Comparison of ENCODE assay signal across 1 cellular context in the genomic region with DNA sequence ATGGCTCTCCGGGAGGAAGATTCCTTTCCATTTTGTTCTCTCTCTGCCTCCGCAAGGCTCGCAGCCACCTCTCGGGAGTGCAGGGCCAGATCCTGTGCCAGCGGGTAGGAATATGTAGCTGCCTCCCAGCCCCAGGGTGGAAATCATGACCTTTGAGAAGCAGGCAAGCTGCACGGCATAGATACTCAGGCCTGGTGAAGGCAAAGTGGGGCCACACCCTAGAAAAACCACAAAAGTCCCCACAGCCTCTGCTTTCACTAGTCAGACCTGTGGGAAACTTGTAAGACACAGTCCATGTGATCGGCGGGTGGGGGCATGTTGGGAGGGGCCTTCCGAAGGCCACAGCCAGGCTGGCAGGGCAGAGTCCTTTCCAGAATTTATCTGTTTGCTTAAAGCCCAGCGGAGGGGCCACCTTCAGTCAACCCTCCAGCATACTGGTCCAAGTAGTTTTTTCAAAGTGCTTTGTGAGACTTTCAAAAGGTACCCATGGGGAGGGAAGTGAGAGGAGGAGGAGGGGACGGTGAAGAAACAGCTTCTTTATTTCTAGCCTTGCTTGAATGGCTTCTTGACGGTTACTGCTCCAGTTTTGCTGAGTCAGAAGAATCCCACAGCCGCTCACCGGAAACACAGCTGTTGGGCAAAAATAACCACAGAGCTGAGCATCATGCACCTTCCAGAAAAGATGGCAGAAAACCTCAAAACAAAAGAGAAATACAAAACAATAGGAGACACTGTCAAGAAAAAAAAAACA.
TF ChIP-seq lines count a peak whose summit lies in the region.

TSS of gene MAP1LC3B2 (plus strand) at position 52 of the 751 bp plus-strand sequence. CDS start 16,562 bp downstream, outside the sequence.

TF ChIP-seq in GM23338, 12 proteins besides CTCF, POLR2A, EP300 and RAD21 (continued from another document):
- TF ChIP-seq, protein P1, sequence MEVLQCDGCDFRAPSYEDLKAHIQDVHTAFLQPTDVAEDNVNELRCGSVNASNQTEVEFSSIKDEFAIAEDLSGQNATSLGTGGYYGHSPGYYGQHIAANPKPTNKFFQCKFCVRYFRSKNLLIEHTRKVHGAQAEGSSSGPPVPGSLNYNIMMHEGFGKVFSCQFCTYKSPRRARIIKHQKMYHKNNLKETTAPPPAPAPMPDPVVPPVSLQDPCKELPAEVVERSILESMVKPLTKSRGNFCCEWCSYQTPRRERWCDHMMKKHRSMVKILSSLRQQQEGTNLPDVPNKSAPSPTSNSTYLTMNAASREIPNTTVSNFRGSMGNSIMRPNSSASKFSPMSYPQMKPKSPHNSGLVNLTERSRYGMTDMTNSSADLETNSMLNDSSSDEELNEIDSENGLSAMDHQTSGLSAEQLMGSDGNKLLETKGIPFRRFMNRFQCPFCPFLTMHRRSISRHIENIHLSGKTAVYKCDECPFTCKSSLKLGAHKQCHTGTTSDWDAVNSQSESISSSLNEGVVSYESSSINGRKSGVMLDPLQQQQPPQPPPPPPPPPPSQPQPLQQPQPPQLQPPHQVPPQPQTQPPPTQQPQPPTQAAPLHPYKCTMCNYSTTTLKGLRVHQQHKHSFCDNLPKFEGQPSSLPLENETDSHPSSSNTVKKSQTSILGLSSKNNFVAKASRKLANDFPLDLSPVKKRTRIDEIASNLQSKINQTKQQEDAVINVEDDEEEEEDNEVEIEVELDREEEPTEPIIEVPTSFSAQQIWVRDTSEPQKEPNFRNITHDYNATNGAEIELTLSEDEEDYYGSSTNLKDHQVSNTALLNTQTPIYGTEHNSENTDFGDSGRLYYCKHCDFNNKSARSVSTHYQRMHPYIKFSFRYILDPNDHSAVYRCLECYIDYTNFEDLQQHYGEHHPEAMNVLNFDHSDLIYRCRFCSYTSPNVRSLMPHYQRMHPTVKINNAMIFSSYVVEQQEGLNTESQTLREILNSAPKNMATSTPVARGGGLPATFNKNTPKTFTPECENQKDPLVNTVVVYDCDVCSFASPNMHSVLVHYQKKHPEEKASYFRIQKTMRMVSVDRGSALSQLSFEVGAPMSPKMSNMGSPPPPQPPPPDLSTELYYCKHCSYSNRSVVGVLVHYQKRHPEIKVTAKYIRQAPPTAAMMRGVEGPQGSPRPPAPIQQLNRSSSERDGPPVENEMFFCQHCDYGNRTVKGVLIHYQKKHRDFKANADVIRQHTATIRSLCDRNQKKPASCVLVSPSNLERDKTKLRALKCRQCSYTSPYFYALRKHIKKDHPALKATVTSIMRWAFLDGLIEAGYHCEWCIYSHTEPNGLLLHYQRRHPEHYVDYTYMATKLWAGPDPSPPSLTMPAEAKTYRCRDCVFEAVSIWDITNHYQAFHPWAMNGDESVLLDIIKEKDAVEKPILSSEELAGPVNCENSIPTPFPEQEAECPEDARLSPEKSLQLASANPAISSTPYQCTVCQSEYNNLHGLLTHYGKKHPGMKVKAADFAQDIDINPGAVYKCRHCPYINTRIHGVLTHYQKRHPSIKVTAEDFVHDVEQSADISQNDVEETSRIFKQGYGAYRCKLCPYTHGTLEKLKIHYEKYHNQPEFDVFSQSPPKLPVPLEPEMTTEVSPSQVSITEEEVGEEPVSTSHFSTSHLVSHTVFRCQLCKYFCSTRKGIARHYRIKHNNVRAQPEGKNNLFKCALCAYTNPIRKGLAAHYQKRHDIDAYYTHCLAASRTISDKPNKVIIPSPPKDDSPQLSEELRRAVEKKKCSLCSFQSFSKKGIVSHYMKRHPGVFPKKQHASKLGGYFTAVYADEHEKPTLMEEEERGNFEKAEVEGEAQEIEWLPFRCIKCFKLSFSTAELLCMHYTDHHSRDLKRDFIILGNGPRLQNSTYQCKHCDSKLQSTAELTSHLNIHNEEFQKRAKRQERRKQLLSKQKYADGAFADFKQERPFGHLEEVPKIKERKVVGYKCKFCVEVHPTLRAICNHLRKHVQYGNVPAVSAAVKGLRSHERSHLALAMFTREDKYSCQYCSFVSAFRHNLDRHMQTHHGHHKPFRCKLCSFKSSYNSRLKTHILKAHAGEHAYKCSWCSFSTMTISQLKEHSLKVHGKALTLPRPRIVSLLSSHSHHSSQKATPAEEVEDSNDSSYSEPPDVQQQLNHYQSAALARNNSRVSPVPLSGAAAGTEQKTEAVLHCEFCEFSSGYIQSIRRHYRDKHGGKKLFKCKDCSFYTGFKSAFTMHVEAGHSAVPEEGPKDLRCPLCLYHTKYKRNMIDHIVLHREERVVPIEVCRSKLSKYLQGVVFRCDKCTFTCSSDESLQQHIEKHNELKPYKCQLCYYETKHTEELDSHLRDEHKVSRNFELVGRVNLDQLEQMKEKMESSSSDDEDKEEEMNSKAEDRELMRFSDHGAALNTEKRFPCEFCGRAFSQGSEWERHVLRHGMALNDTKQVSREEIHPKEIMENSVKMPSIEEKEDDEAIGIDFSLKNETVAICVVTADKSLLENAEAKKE (CRISPR knock-in tag; IDR thresholded peaks at IDR 0.05), result no peak
- no peak for TF ChIP-seq ZNF331 (CRISPR knock-in tag; IDR thresholded peaks at IDR 0.05; ENCODE audit: low read depth)
- TF ChIP-seq EZH2 (IDR thresholded peaks at IDR 0.05; ENCODE audit: low read depth, unreplicated experiment), result no peak
TF ChIP-seq in GM23338: peak in this region for 0.
